ENCODE assay signal across 1 cellular context in genomic region chr15:69452702-69453513, GRCh38.
TF ChIP-seq lines count a peak whose summit lies in the region.

Gene RPLP1 (plus strand): TSS chr15:69452818. CDS start chr15:69452949, 131 bp downstream.

TF ChIP-seq in H1, 55 proteins besides CTCF, POLR2A, EP300 and RAD21:
- TF ChIP-seq, protein P1, sequence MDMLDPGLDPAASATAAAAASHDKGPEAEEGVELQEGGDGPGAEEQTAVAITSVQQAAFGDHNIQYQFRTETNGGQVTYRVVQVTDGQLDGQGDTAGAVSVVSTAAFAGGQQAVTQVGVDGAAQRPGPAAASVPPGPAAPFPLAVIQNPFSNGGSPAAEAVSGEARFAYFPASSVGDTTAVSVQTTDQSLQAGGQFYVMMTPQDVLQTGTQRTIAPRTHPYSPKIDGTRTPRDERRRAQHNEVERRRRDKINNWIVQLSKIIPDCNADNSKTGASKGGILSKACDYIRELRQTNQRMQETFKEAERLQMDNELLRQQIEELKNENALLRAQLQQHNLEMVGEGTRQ (IDR thresholded peaks at IDR 0.05; ENCODE audit: low read length): 0 out of 2 replicates have a peak, but pooled peaks have one; percentile 3
- TF ChIP-seq NRF1 (IDR thresholded peaks at IDR 0.05; ENCODE audit: low read depth, low read length) (peak; percentile 68), RXRA (IDR thresholded peaks at IDR 0.05; ENCODE audit: insufficient read depth, low read depth, low read length) (no peak), CREB1 (IDR thresholded peaks at IDR 0.05) (peak; percentile 46), ASH2L (IDR thresholded peaks at IDR 0.05; ENCODE audit: low read length) (peak; percentile 67), SP2 (IDR thresholded peaks at IDR 0.05; ENCODE audit: low read length) (no peak), E2F6 (IDR thresholded peaks at IDR 0.05) (no peak), CHD1 (IDR thresholded peaks at IDR 0.05; ENCODE audit: low read depth, low read length) (no peak), TAF1 (IDR thresholded peaks at IDR 0.05; ENCODE audit: low read depth, low read length) (peak; percentile 100), POU5F1 (IDR thresholded peaks at IDR 0.05; ENCODE audit: low read depth, low read length) (no peak), SRF (IDR thresholded peaks at IDR 0.05; ENCODE audit: low read depth, low read length) (no peak), SIN3A (conservative IDR thresholded peaks at IDR 0.05 in 1 of 2, IDR thresholded peaks at IDR 0.05 in 1 of 2; ENCODE audit: low read depth in 1 of 2, low read length in 2 of 2) (peak; percentile 83 to 95; a peak in 2 of 4 replicates), KDM5A (IDR thresholded peaks at IDR 0.05; ENCODE audit: low read length) (no peak), KDM1A (IDR thresholded peaks at IDR 0.05; ENCODE audit: borderline replicate concordance, low read length) (no peak), PHF8 (conservative IDR thresholded peaks at IDR 0.05; ENCODE audit: low read depth, low read length) (peak; percentile 87), KDM4A (IDR thresholded peaks at IDR 0.05; ENCODE audit: low read depth, low read length, severe bottlenecking) (peak; percentile 30), GTF2F1 (IDR thresholded peaks at IDR 0.05; ENCODE audit: borderline replicate concordance, low read depth, low read length) (peak; percentile 99), RBBP5 (IDR thresholded peaks at IDR 0.05; ENCODE audit: borderline replicate concordance, low read depth, low read length) (0 out of 2 replicates have a peak, but pooled peaks have one; percentile 30), SIRT6 (IDR thresholded peaks at IDR 0.05; ENCODE audit: low read length) (no peak), SIX5 (IDR thresholded peaks at IDR 0.05; ENCODE audit: low read depth, low read length) (peak; percentile 46; the same call in 1 of the 2 replicates), POLR2AphosphoS5 (IDR thresholded peaks at IDR 0.05; ENCODE audit: low read depth, low read length) (peak; percentile 100), CHD7 (IDR thresholded peaks at IDR 0.05; ENCODE audit: insufficient replicate concordance, low read length) (no peak), SAP30 (IDR thresholded peaks at IDR 0.05; ENCODE audit: insufficient read depth, insufficient replicate concordance, low read length) (peak; percentile 51), TBP (IDR thresholded peaks at IDR 0.05; ENCODE audit: low read depth, low read length) (peak; percentile 99), TAF7 (optimal IDR thresholded peaks at IDR 0.05; ENCODE audit: borderline replicate concordance, low read depth, low read length) (peak; percentile 98), BACH1 (IDR thresholded peaks at IDR 0.05; ENCODE audit: low read length) (no peak), NANOG (IDR thresholded peaks at IDR 0.05; ENCODE audit: insufficient read depth, low read depth, low read length, poor library complexity, severe bottlenecking) (no peak), MAFK (IDR thresholded peaks at IDR 0.05; ENCODE audit: low read depth, low read length) (no peak), JUND (IDR thresholded peaks at IDR 0.05; ENCODE audit: low read length) (no peak), JUN (IDR thresholded peaks at IDR 0.05; ENCODE audit: low read depth, low read length) (no peak), SP1 (IDR thresholded peaks at IDR 0.05; ENCODE audit: low read depth, low read length) (peak; percentile 85; the same call in 1 of the 2 replicates), YY1 (IDR thresholded peaks at IDR 0.05; ENCODE audit: low read depth, low read length) (no peak)
- TF ChIP-seq, protein P2, sequence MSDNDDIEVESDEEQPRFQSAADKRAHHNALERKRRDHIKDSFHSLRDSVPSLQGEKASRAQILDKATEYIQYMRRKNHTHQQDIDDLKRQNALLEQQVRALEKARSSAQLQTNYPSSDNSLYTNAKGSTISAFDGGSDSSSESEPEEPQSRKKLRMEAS (IDR thresholded peaks at IDR 0.05): peak; percentile 61
